ENCODE assay signal across 9 cellular contexts in the genomic region with DNA sequence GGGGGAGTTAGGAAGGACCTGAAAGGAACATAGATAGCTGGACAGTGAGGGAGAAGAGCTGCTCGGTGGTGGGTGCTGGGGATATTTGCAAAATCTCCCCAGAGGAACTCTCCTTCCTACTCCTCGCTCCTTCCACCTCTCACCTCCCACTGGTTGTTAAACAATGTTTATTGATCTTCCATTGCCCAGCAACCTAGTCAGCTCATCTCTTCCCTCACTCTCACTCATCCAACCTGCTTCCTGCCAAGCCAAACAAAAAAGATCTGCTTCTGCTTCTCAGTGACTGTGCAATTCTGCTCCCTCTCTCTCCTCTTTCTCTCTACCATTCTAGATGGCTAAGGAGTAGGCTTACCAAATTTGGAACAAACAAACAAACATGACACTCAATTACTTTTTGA.
DNase-seq lines count a peak whose midpoint lies in the region; ATAC-seq and TF ChIP-seq lines count a peak whose summit lies in the region.
"Had no signal": no experiment of that assay in that cellular context is flagged by ENCODE, and none has a peak within 500 bp of the region (broad histone marks: within the 10 kb centered on the region; RNA-seq: fewer than 3 reads in every experiment).

No MANE protein-coding gene starts in this region.

- H3K36me3 ChIP-seq in GM23248 (ENCODE audit: low read depth) (no peaks in the 10 kb centered on the region), SJSA1 (no peaks in the 10 kb centered on the region), OCI-LY7 (ENCODE audit: insufficient read depth, low read length) (no peaks in the 10 kb centered on the region)
- H3K36me3 ChIP-seq: cardiac muscle cell had no signal

- H3K9me3 ChIP-seq in GM23248 (ENCODE audit: low read depth) (no peaks in the 10 kb centered on the region), SJSA1 (replicated peaks) (no peaks in the 10 kb centered on the region), OCI-LY7 (ENCODE audit: low read length) (no peaks in the 10 kb centered on the region)

- CTCF ChIA-PET in OCI-LY7 (lab: Charles Lee; ENCODE audit: unreplicated experiment): no interaction called here

- BruUV-seq in OCI-LY7 (replicated peaks; lab: Mats Ljungman, UMichigan): no TSS peak

- H3K79me2 ChIP-seq in GM23248 (ENCODE audit: insufficient read depth) (no peaks in the 10 kb centered on the region), OCI-LY7 (ENCODE audit: insufficient read depth, low read depth, low read length) (no peaks in the 10 kb centered on the region)

- peak overlapping the region; percentile 74 for H2AFZ ChIP-seq in GM23248
- no peak overlapping the region for H2AFZ ChIP-seq in OCI-LY7 (ENCODE audit: low read length)

- peak overlapping the region; percentile 97 for H3K27ac ChIP-seq in GM23248
- peak overlapping the region; percentile 0; the same call in 1 of the 2 replicates for H3K27ac ChIP-seq in SJSA1
- no peak overlapping the region for H3K27ac ChIP-seq in OCI-LY7 (ENCODE audit: low read depth, low read length, poor library complexity, severe bottlenecking)
- H3K27ac ChIP-seq: cardiac muscle cell had no signal

- ATAC-seq in stimulated activated naive CD8-positive, alpha-beta T cell treated with anti-CD3 and anti-CD28 coated beads, Interleukin-15, Interleukin-2, amounts not matched to agents 100 U/mL and 50 U/mL, for 24 hours: peak; percentile 60
- ATAC-seq in HG03045 (IDR thresholded peaks at IDR 0.05; ENCODE audit: unreplicated experiment): no peak

- H3K4me3 ChIP-seq in GM23248 (peak overlapping the region; percentile 19; the same call in 1 of the 2 replicates), SJSA1 (no peak overlapping the region), fibroblast of the aortic adventitia (ENCODE audit: low read depth, low read length) (no peak overlapping the region), OCI-LY7 (ENCODE audit: low read depth, low read length, poor library complexity, severe bottlenecking) (no peak overlapping the region)
- H3K4me3 ChIP-seq: cardiac muscle cell had no signal

- H3K9ac ChIP-seq in GM23248: peak overlapping the region; percentile 72

- no peaks in the 10 kb centered on the region; the same call in 1 of the 2 replicates for H3K9me2 ChIP-seq in GM23248 (ENCODE audit: insufficient read depth)
- H3K9me2 ChIP-seq in OCI-LY7 (ENCODE audit: insufficient read depth, low read length): no peaks in the 10 kb centered on the region

- H3K4me1 ChIP-seq in GM23248 (ENCODE audit: insufficient read depth) (peaks cover 30% of the 10 kb centered on the region), SJSA1 (replicated peaks) (peaks cover 28% of the 10 kb centered on the region), OCI-LY7 (ENCODE audit: insufficient read depth, low read length, poor library complexity, severe bottlenecking) (no peaks in the 10 kb centered on the region)

- 34 to 52% methylated on average over 2 of the region's 2 CpGs for WGBS in GM23248 (ENCODE audit: low coverage in 1 of 2, low lambda C conversion rate in 2 of 2, missing lambda C conversion rate in 2 of 2), 2 experiments

- H3K27me3 ChIP-seq in GM23248 (replicated peaks; ENCODE audit: insufficient read depth) (no peaks in the 10 kb centered on the region), SJSA1 (replicated peaks) (no peaks in the 10 kb centered on the region)
- H3K27me3 ChIP-seq: cardiac muscle cell had no signal

- H4K20me1 ChIP-seq in GM23248 (ENCODE audit: insufficient read depth): no peaks in the 10 kb centered on the region
- H4K20me1 ChIP-seq in OCI-LY7 (ENCODE audit: insufficient read depth, low read length): no peaks in the 10 kb centered on the region

- in situ Hi-C loops in GM23248 (cut with MboI): no loop called here

- peaks cover 27% of the 10 kb centered on the region for H3F3A ChIP-seq in GM23248 (ENCODE audit: insufficient read depth)

- intact Hi-C loops in OCI-LY7 (cut with micrococcal nuclease; ENCODE audit: unreplicated experiment): no loop called here

- H3K4me2 ChIP-seq in GM23248 (ENCODE audit: unreplicated experiment) (peak overlapping the region; percentile 59), OCI-LY7 (ENCODE audit: low read length) (no peak overlapping the region)

- POLR2A ChIA-PET in OCI-LY7 (lab: Charles Lee): interaction anchor here (0.5 to 1.4 kb wide), 2 partner anchors 305 to 1078 kb away, joined by 4 to 5 read pairs; no protein-coding TSS in a partner anchor

- DNase-seq in GM23248 (peak; percentile 88), SJSA1 (ENCODE audit: low read depth in 1 of 2, low spot score in 2 of 2) (peak in 1 of 2 experiments; percentile 16), fibroblast of the aortic adventitia (ENCODE audit: low read depth) (peak; percentile 61), NCI-H1417 treated with DMSO at 0.1 percent for 48 hours (lab: John Stamatoyannopoulos, UW) (no peak), OCI-LY7 (ENCODE audit: low spot score) (no peak), NCI-H1436 treated with DMSO at 0.1 percent for 48 hours (lab: John Stamatoyannopoulos, UW) (no peak)
- DNase-seq in stimulated activated naive CD8-positive, alpha-beta T cell treated with anti-CD3 and anti-CD28 coated beads, Interleukin-15, Interleukin-2, amounts not matched to agents 100 U/mL and 50 U/mL, for 24 hours: no peak

- TF ChIP-seq CTCF in fibroblast of the aortic adventitia (IDR thresholded peaks at IDR 0.05; ENCODE audit: insufficient read depth, low read length) (no peak), OCI-LY7 (conservative IDR thresholded peaks at IDR 0.05; ENCODE audit: low read length) (no peak)

Comparison
In these comparisons a context has a peak if more than half of its experiments do, and no peak if none do; other contexts are left out.
1. DNase-seq: peak in GM23248 (single experiment) and fibroblast of the aortic adventitia (single experiment); none in stimulated activated naive CD8-positive, alpha-beta T cell treated with anti-CD3 and anti-CD28 coated beads, Interleukin-15, Interleukin-2, amounts not matched to agents 100 U/mL and 50 U/mL, for 24 hours (single experiment), NCI-H1417 treated with DMSO at 0.1 percent for 48 hours (single experiment), OCI-LY7 (single experiment) and NCI-H1436 treated with DMSO at 0.1 percent for 48 hours (single experiment).